In genomic region chr2:111119004-111119846, GRCh38 we compare ENCODE assay signal across 8 cellular contexts. TPM values are rescaled to one million over a fixed set of nuclear protein-coding genes. Genes with fewer than 3 reads are reported as not detected.
A peak's percentile ranks its signal among the peaks of the same experiment; 100 is the strongest.
DNase-seq lines count a peak whose midpoint lies in the region; ATAC-seq, FAIRE-seq and TF ChIP-seq lines count a peak whose summit lies in the region.

No MANE protein-coding gene starts in this region.

- H3K4me1 ChIP-seq in pancreas: peaks cover 3 to 17% (median 4%) of the 10 kb centered on the region in 3 donors

- WGBS in pancreas, 2 donors: 44 to 45% methylated on average over 74 to 75 of the region's 75 CpGs

- DNase-seq in Calu3 (no peak), endothelial cell (ENCODE audit: low spot score) (peak; percentile 33), pancreas (peak in 5 of 6 donors; percentile 4 to 80 (median 33)), AML-193 (lab: John Stamatoyannopoulos, UW) (no peak), NCI-H526 (lab: John Stamatoyannopoulos, UW) (no peak), GM19238 (ENCODE audit: insufficient read length, low spot score) (no peak), SKM-1 (lab: John Stamatoyannopoulos, UW; ENCODE audit: unreplicated experiment) (no peak)
- peak; percentile 20 for DNase-seq in activated CD4-positive, alpha-beta T cell treated with anti-CD3 and anti-CD28 coated beads, Interleukin-2, amount 50 U/mL, for 1 hour

- H3K27ac Mint-ChIP-seq in Calu3 (ENCODE audit: unreplicated experiment): peak overlapping the region; percentile 73
- no peak overlapping the region for H3K27ac Mint-ChIP-seq in endothelial cell (ENCODE audit: unreplicated experiment)

- H3K36me3 ChIP-seq in pancreas: no peaks in the 10 kb centered on the region

- no peak overlapping the region for H3K27ac ChIP-seq in pancreas

- peak overlapping the region in 1 of 4 donors; percentile 45 for H3K4me3 ChIP-seq in pancreas

- H3K27me3 Mint-ChIP-seq in Calu3 (ENCODE audit: unreplicated experiment): peaks cover 39% of the 10 kb centered on the region
- H3K27me3 Mint-ChIP-seq in endothelial cell (ENCODE audit: unreplicated experiment): peaks cover 31% of the 10 kb centered on the region

- intact Hi-C loops in Calu3 (cut with micrococcal nuclease; ENCODE audit: unreplicated experiment): loop anchor here (5.0 to 10.0 kb wide), 3 partner anchors 87 to 583 kb away; no protein-coding TSS in a partner anchor
- intact Hi-C loops in pancreas (cut with DNase I): no loop called here

- TF ChIP-seq CTCF in Calu3 (IDR thresholded peaks at IDR 0.05; ENCODE audit: unreplicated experiment) (no peak), endothelial cell (IDR thresholded peaks at IDR 0.05; ENCODE audit: unreplicated experiment) (no peak), pancreas (IDR thresholded peaks at IDR 0.05) (no peak)

- BruUV-seq in Calu3 (replicated peaks; lab: Mats Ljungman, UMichigan): no TSS peak

- H3K9me3 ChIP-seq in pancreas: no peaks in the 10 kb centered on the region

- H3K36me3 Mint-ChIP-seq in Calu3 (ENCODE audit: insufficient read depth, unreplicated experiment) (peaks cover 74% of the 10 kb centered on the region), endothelial cell (ENCODE audit: low read depth, unreplicated experiment) (no peaks in the 10 kb centered on the region)

- CTCF ChIA-PET in Calu3 (lab: Charles Lee): no interaction called here

- H3K4me1 Mint-ChIP-seq in Calu3 (ENCODE audit: low read depth, unreplicated experiment) (peaks cover 27% of the 10 kb centered on the region), endothelial cell (ENCODE audit: unreplicated experiment) (peaks cover 16% of the 10 kb centered on the region)

- H3K4me3 Mint-ChIP-seq in Calu3 (ENCODE audit: low read depth, unreplicated experiment): peak overlapping the region; percentile 98
- H3K4me3 Mint-ChIP-seq in endothelial cell (ENCODE audit: unreplicated experiment): peak overlapping the region; percentile 88

- peaks cover 0 to 13% (median 0%) of the 10 kb centered on the region in 4 donors for H3K27me3 ChIP-seq in pancreas

- no peak for FAIRE-seq in pancreas (lab: Jason Lieb, UNC)

- no peaks in the 10 kb centered on the region for H3K9me3 Mint-ChIP-seq in Calu3 (ENCODE audit: low read depth, unreplicated experiment)
- H3K9me3 Mint-ChIP-seq in endothelial cell (ENCODE audit: unreplicated experiment): no peaks in the 10 kb centered on the region

- no peak for ATAC-seq in pancreas

RNA-seq across cellular contexts. Expression of gene BCL2L11, which starts 1.5 kb away (rescaled TPM):
- total RNA-seq in Calu3 (2022) (17.6 and 18.4 TPM in 2 replicates), endothelial cell (ENCODE audit: unreplicated experiment) (32.5 TPM), pancreas (10 to 100 TPM in 3 of 6 donors, 1 to 10 TPM in 3; 5.5 to 14.9 (median 10.0) TPM)
- polyA plus RNA-seq in pancreas: 1 to 10 TPM; 2.7 to 4.4 TPM

Comparison
In these comparisons a context has a peak if more than half of its experiments do, and no peak if none do; other contexts are left out.
1. DNase-seq: peak in activated CD4-positive, alpha-beta T cell treated with anti-CD3 and anti-CD28 coated beads, Interleukin-2, amount 50 U/mL, for 1 hour (single experiment), endothelial cell (single experiment) and pancreas (5 of 6); none in Calu3 (single experiment), AML-193 (0 of 2), NCI-H526 (0 of 2), GM19238 (single experiment) and SKM-1 (single experiment).